Comparison of ENCODE assay signal across 8 cellular contexts in genomic region chr22:20299736-20300136, GRCh38. TPM values are rescaled to one million over a fixed set of nuclear protein-coding genes. Genes with fewer than 3 reads are reported as not detected.
DNase-seq lines count a peak whose midpoint lies in the region; ATAC-seq and TF ChIP-seq lines count a peak whose summit lies in the region.

No MANE protein-coding gene starts in this region.

- H2AFZ ChIP-seq in MM.1S (ENCODE audit: low read length), result no peak overlapping the region

- no peaks in the 10 kb centered on the region for H3K79me2 ChIP-seq in MM.1S (ENCODE audit: low read length)

- TF ChIP-seq CTCF in MM.1S (IDR thresholded peaks at IDR 0.05; ENCODE audit: low read length) (no peak), brain (conservative IDR thresholded peaks at IDR 0.05) (no peak), lower leg skin (IDR thresholded peaks at IDR 0.05) (no peak)

- H3K9me3 ChIP-seq in MM.1S (replicated peaks; ENCODE audit: insufficient read depth, low read length), result no peaks in the 10 kb centered on the region

- ATAC-seq in GM21367 (IDR thresholded peaks at IDR 0.05; ENCODE audit: unreplicated experiment), result no peak

- no peak overlapping the region for H3K9ac ChIP-seq in MM.1S (ENCODE audit: low read length)

- no peak overlapping the region for H3K27ac Mint-ChIP-seq in brain

- peak overlapping the region; percentile 21; the same call in 1 of the 2 replicates for H3K4me2 ChIP-seq in MM.1S (ENCODE audit: low read depth, low read length)

- no peak for TF ChIP-seq POLR2A in lower leg skin (IDR thresholded peaks at IDR 0.05)

- H3K9me3 Mint-ChIP-seq in brain, result peaks cover 0 to 3% (median 0%) of the 10 kb centered on the region in 5 experiments

- no peaks in the 10 kb centered on the region for H3K9me2 ChIP-seq in MM.1S (replicated peaks; ENCODE audit: insufficient read depth, low read length)

- H3F3A ChIP-seq in MM.1S (ENCODE audit: insufficient read depth, low read length), result no peaks in the 10 kb centered on the region

- H3K4me1 Mint-ChIP-seq in brain, result peaks cover 16% of the 10 kb centered on the region

- H3K27ac ChIP-seq in MM.1S (ENCODE audit: low read length), result no peak overlapping the region
- no peak overlapping the region for H3K27ac ChIP-seq in urinary bladder (ENCODE audit: low read depth)

- peaks cover 33% of the 10 kb centered on the region for H3K27me3 Mint-ChIP-seq in brain

- peaks cover 36% of the 10 kb centered on the region for H3K27me3 ChIP-seq in MM.1S (replicated peaks; ENCODE audit: insufficient read depth, low read length)

- WGBS in lower leg skin, 2 donors, result 1% methylated on average over 19 to 54 of the region's 54 CpGs
- WGBS in urinary bladder, result under 1% methylated on average over 54 of the region's 54 CpGs

- H4K20me1 ChIP-seq in MM.1S (ENCODE audit: insufficient read depth, low read length), result no peaks in the 10 kb centered on the region

- no peaks in the 10 kb centered on the region for H3K36me3 ChIP-seq in MM.1S (replicated peaks; ENCODE audit: insufficient read depth, low read length)
- no peaks in the 10 kb centered on the region for H3K36me3 ChIP-seq in urinary bladder (ENCODE audit: insufficient read depth)

- H3K4me3 Mint-ChIP-seq in brain, result peak overlapping the region; percentile 75 to 80 (median 76)

- intact Hi-C loops in lower leg skin (cut with DNase I; ENCODE audit: low total_unique reads), result no loop called here

- H3K4me1 ChIP-seq in MM.1S (ENCODE audit: low read length) (no peaks in the 10 kb centered on the region), urinary bladder (ENCODE audit: insufficient read depth) (no peaks in the 10 kb centered on the region)

- H3K4me3 ChIP-seq in MM.1S (ENCODE audit: low read length), result no peak overlapping the region
- peak overlapping the region; percentile 40 for H3K4me3 ChIP-seq in lower leg skin (ENCODE audit: low read depth, poor library complexity, severe bottlenecking)
- peak overlapping the region; percentile 58 for H3K4me3 ChIP-seq in urinary bladder (ENCODE audit: low read depth, low read length)

- peak; percentile 43 for DNase-seq in DMS153 (lab: John Stamatoyannopoulos, UW)
- DNase-seq in DMS153 treated with DMSO at 0.1 percent for 48 hours (lab: John Stamatoyannopoulos, UW; ENCODE audit: unreplicated experiment), result no peak
- DNase-seq in MM.1S, result no peak
- no peak for DNase-seq in lower leg skin (ENCODE audit: low spot score in 2 of 2)
- DNase-seq in 8988T, result no peak

- H3K36me3 Mint-ChIP-seq in brain, result no peaks in the 10 kb centered on the region

RNA-seq across cellular contexts. Expression of gene DGCR6L, which starts 20.1 kb away (rescaled TPM):
- polyA plus RNA-seq in brain (ENCODE audit: insufficient read depth, low read depth, low replicate concordance), result 119 TPM
- total RNA-seq in lower leg skin, result 10 to 100 TPM; 56.2 to 81.0 (median 79.3) TPM
- total RNA-seq in urinary bladder, result 22.8 TPM
- polyA plus RNA-seq in urinary bladder, result 80.7 TPM

RNA-seq across cellular contexts. Expression of gene RTN4R, which starts 31.6 kb away (rescaled TPM):
- polyA plus RNA-seq in brain (ENCODE audit: insufficient read depth, low read depth, low replicate concordance), result 21.3 TPM
- 10 to 100 TPM in 3 of 4 donors, 1 to 10 TPM in 1; 9.1 to 15.7 (median 12.9) TPM for total RNA-seq in lower leg skin
- total RNA-seq in urinary bladder, result 3.1 TPM
- 1.1 TPM for polyA plus RNA-seq in urinary bladder
